1 cellular context compared by ENCODE assay signal in the genomic region with DNA sequence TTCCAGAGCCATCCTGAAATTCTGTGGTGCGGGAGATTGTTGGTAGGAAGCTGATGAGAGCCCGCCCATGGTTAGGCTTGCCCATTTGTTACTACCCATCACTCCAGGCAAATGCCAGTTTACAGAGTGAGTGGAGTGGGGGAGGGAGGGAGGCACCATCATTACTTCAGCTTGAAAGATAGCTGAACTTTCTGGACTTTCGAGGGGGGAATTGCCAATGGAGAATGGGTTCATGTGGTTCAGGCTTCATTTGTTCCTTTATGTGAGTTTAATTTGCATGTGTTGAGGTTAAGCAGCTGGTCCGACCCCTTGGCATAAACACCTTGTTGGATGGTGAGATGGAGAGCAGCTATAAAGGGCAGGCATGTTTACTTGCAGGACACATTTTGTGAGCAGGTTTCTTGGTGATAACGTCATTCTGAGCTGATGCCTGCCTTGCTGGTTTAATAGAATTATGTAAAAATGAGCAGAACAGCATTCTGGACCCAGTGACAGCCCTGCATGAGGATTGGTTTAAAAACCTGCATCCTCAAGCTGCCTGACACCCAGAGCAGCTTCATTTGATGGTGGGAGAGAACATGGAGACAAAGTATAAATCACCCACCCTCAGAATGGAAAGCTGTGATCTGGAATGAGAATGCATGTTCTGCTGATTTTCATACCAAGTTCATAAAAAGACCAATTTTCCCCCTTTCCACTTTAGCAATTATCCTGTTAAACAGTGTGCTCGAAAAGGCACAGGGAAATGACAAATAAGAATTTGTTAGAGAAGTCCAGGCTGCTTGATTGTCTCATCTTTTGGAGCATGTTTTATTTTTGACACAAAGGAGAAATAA.
TF ChIP-seq lines count a peak whose summit lies in the region.

No MANE protein-coding gene starts in this region.

TF ChIP-seq in H1, 55 proteins besides CTCF, POLR2A, EP300 and RAD21:
- no peak for TF ChIP-seq SAP30 (IDR thresholded peaks at IDR 0.05; ENCODE audit: insufficient read depth, insufficient replicate concordance, low read length)
- no peak for TF ChIP-seq SIX5 (IDR thresholded peaks at IDR 0.05; ENCODE audit: low read depth, low read length)
- TF ChIP-seq USF2 (IDR thresholded peaks at IDR 0.05; ENCODE audit: low read length) = no peak
- no peak for TF ChIP-seq CEBPB (IDR thresholded peaks at IDR 0.05; ENCODE audit: low read depth, low read length)
- no peak for TF ChIP-seq CTBP2 (IDR thresholded peaks at IDR 0.05; ENCODE audit: borderline replicate concordance, insufficient read depth, insufficient read length, low read length)
- TF ChIP-seq BRCA1 (IDR thresholded peaks at IDR 0.05; ENCODE audit: low read depth, low read length) = no peak
- no peak for TF ChIP-seq SP4 (IDR thresholded peaks at IDR 0.05; ENCODE audit: low read length)
- no peak for TF ChIP-seq CBX5 (IDR thresholded peaks at IDR 0.05; ENCODE audit: low read depth, low read length)
- no peak for TF ChIP-seq JUND (IDR thresholded peaks at IDR 0.05; ENCODE audit: low read length)
- TF ChIP-seq KDM4A (IDR thresholded peaks at IDR 0.05; ENCODE audit: low read depth, low read length, severe bottlenecking) = no peak
- TF ChIP-seq, protein P1, sequence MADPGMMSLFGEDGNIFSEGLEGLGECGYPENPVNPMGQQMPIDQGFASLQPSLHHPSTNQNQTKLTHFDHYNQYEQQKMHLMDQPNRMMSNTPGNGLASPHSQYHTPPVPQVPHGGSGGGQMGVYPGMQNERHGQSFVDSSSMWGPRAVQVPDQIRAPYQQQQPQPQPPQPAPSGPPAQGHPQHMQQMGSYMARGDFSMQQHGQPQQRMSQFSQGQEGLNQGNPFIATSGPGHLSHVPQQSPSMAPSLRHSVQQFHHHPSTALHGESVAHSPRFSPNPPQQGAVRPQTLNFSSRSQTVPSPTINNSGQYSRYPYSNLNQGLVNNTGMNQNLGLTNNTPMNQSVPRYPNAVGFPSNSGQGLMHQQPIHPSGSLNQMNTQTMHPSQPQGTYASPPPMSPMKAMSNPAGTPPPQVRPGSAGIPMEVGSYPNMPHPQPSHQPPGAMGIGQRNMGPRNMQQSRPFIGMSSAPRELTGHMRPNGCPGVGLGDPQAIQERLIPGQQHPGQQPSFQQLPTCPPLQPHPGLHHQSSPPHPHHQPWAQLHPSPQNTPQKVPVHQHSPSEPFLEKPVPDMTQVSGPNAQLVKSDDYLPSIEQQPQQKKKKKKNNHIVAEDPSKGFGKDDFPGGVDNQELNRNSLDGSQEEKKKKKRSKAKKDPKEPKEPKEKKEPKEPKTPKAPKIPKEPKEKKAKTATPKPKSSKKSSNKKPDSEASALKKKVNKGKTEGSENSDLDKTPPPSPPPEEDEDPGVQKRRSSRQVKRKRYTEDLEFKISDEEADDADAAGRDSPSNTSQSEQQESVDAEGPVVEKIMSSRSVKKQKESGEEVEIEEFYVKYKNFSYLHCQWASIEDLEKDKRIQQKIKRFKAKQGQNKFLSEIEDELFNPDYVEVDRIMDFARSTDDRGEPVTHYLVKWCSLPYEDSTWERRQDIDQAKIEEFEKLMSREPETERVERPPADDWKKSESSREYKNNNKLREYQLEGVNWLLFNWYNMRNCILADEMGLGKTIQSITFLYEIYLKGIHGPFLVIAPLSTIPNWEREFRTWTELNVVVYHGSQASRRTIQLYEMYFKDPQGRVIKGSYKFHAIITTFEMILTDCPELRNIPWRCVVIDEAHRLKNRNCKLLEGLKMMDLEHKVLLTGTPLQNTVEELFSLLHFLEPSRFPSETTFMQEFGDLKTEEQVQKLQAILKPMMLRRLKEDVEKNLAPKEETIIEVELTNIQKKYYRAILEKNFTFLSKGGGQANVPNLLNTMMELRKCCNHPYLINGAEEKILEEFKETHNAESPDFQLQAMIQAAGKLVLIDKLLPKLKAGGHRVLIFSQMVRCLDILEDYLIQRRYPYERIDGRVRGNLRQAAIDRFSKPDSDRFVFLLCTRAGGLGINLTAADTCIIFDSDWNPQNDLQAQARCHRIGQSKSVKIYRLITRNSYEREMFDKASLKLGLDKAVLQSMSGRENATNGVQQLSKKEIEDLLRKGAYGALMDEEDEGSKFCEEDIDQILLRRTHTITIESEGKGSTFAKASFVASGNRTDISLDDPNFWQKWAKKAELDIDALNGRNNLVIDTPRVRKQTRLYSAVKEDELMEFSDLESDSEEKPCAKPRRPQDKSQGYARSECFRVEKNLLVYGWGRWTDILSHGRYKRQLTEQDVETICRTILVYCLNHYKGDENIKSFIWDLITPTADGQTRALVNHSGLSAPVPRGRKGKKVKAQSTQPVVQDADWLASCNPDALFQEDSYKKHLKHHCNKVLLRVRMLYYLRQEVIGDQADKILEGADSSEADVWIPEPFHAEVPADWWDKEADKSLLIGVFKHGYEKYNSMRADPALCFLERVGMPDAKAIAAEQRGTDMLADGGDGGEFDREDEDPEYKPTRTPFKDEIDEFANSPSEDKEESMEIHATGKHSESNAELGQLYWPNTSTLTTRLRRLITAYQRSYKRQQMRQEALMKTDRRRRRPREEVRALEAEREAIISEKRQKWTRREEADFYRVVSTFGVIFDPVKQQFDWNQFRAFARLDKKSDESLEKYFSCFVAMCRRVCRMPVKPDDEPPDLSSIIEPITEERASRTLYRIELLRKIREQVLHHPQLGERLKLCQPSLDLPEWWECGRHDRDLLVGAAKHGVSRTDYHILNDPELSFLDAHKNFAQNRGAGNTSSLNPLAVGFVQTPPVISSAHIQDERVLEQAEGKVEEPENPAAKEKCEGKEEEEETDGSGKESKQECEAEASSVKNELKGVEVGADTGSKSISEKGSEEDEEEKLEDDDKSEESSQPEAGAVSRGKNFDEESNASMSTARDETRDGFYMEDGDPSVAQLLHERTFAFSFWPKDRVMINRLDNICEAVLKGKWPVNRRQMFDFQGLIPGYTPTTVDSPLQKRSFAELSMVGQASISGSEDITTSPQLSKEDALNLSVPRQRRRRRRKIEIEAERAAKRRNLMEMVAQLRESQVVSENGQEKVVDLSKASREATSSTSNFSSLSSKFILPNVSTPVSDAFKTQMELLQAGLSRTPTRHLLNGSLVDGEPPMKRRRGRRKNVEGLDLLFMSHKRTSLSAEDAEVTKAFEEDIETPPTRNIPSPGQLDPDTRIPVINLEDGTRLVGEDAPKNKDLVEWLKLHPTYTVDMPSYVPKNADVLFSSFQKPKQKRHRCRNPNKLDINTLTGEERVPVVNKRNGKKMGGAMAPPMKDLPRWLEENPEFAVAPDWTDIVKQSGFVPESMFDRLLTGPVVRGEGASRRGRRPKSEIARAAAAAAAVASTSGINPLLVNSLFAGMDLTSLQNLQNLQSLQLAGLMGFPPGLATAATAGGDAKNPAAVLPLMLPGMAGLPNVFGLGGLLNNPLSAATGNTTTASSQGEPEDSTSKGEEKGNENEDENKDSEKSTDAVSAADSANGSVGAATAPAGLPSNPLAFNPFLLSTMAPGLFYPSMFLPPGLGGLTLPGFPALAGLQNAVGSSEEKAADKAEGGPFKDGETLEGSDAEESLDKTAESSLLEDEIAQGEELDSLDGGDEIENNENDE (IDR thresholded peaks at IDR 0.05; ENCODE audit: insufficient replicate concordance, low read length) = no peak
- no peak for TF ChIP-seq TCF12 (IDR thresholded peaks at IDR 0.05; ENCODE audit: low read depth, low read length)
- no peak for TF ChIP-seq RBBP5 (IDR thresholded peaks at IDR 0.05; ENCODE audit: borderline replicate concordance, low read depth, low read length)
- no peak for TF ChIP-seq HDAC2 (IDR thresholded peaks at IDR 0.05; ENCODE audit: borderline replicate concordance in 1 of 2, low read depth in 2 of 2, low read length in 2 of 2)
- no peak for TF ChIP-seq TBP (IDR thresholded peaks at IDR 0.05; ENCODE audit: low read depth, low read length)
